Comparison of ENCODE assay signal across 30 cellular contexts in the genomic region with DNA sequence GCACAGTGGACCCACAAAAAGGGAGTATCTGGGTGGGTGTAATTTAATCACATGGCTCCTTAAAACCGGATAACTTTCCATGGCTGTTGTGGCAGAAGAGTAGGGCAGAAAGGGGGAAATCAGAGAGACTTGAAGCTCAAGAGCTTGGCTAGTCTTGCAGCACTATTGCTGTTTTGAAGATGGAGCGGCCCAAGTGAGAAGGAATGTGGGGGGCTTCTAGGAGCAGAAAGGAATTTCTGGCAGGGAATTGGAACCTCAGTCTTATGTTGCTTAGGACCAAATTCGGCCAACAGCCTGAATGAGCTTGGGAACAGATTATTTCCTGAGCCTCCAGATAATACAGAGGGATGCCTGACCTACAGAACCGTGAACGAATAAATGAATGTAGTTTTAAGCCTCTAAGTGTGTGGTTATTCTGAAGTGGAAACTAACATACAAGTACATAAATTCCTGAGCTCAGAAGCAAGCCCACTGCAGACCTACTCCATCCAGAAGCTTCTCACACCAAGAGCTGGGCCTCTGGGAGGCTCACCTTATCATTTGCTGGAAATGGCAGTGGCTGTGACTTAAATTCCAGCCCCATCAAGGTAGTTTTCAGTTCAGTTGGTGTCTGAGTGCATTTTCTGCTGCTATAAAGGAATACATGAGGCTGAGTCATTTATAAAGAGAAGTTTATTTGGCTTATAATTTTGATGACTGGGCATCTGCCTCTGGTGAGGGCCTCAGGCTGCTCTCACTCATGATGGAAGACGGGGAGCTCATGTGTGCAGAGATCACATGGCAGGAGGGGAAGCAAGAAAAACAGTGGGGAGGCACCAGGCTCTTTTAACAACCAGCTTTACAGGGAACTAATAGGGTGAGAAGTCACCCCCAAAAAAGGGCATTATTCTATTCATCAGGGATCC. TPM values are rescaled to one million over a fixed set of nuclear protein-coding genes. Genes with fewer than 3 reads are reported as not detected.
"Had no signal": no experiment of that assay in that cellular context is flagged by ENCODE, and none has a peak within 500 bp of the region (broad histone marks: within the 10 kb centered on the region; RNA-seq: fewer than 3 reads in every experiment).

No MANE protein-coding gene starts in this region.

- H3K4me3 ChIP-seq: coronary artery, heart left ventricle, left ventricle myocardium inferior, lower lobe of right lung, spleen, transverse colon had no signal

- H3K27ac Mint-ChIP-seq: memory B cell; stimulated activated memory B cell treated with anti-CD40 and anti-IgM and Interleukin-4, amounts not matched to agents 10 μg/mL and 1 μg/mL and 100 μg/mL, for 72 hours; stimulated activated naive CD8-positive, alpha-beta T cell treated with anti-CD3 and anti-CD28 coated beads, Interleukin-15, Interleukin-2, amounts not matched to agents 100 ng/mL and 50 ng/mL, for 24 hours had no signal

- FAIRE-seq: endometrium, frontal cortex had no signal

- ATAC-seq: heart left ventricle; lower lobe of right lung; sciatic nerve; stimulated activated memory B cell treated with anti-CD40 and anti-IgM and Interleukin-4, amounts not matched to agents 10 μg/mL and 1 μg/mL and 100 μg/mL, for 72 hours had no signal

- H3K4me1 ChIP-seq: heart left ventricle, left ventricle myocardium inferior, lower lobe of right lung, transverse colon had no signal

- DNase-seq: effector CD4-positive, alpha-beta T cell; heart left ventricle; hippocampal formation; islet precursor cell; left ventricle myocardium inferior; lower lobe of right lung; naive B cell; posterior cingulate gyrus; spleen; stimulated activated CD4-positive, alpha-beta T cell treated with anti-CD3 and anti-CD28 coated beads, Interleukin-15, amount 100 ng/mL, for 24 hours; stimulated activated CD4-positive, alpha-beta T cell treated with anti-CD3 and anti-CD28 coated beads, Interleukin-1b, Interleukin-23, amount 100 ng/mL, for 48 hours; stimulated activated CD4-positive, alpha-beta T cell treated with anti-CD3 and anti-CD28 coated beads, Interleukin-4, amount 100 ng/mL, for 24 hours; transverse colon had no signal

- H3K36me3 ChIP-seq: heart left ventricle, left ventricle myocardium inferior, lower lobe of right lung, spleen, transverse colon had no signal

- H3K27ac ChIP-seq: coronary artery, heart left ventricle, left ventricle myocardium inferior, lower lobe of right lung, spleen, transverse colon had no signal

- H3K4me3 Mint-ChIP-seq: memory B cell; naive B cell; stimulated activated memory B cell treated with anti-CD40 and anti-IgM and Interleukin-4, amounts not matched to agents 10 μg/mL and 1 μg/mL and 100 μg/mL, for 72 hours; stimulated activated naive CD8-positive, alpha-beta T cell treated with anti-CD3 and anti-CD28 coated beads, Interleukin-15, Interleukin-2, amounts not matched to agents 100 ng/mL and 50 ng/mL, for 24 hours had no signal

- H3K36me3 Mint-ChIP-seq: memory B cell; stimulated activated memory B cell treated with anti-CD40 and anti-IgM and Interleukin-4, amounts not matched to agents 10 μg/mL and 1 μg/mL and 100 μg/mL, for 72 hours had no signal

- H3K9me3 ChIP-seq: heart left ventricle, left ventricle myocardium inferior, lower lobe of right lung, spleen, transverse colon had no signal

- H3K9me3 Mint-ChIP-seq: stimulated activated naive CD8-positive, alpha-beta T cell treated with anti-CD3 and anti-CD28 coated beads, Interleukin-15, Interleukin-2, amounts not matched to agents 100 ng/mL and 50 ng/mL, for 24 hours had no signal

- H3K27me3 ChIP-seq: transverse colon had no signal

RNA-seq across cellular contexts. Expression of a gene that starts 15.3 kb away (rescaled TPM):
- total RNA-seq: chondrocyte, dermis microvascular lymphatic vessel endothelial cell, esophagus mucosa, fibroblast of lung, frontal cortex, glomerular endothelial cell, heart left ventricle, left ventricle myocardium inferior, lower lobe of right lung, osteocyte, sciatic nerve, skeletal muscle tissue, spleen, temporal lobe, ureter had no signal
- polyA plus RNA-seq: fibroblast of lung, heart left ventricle, neural cell, spleen had no signal

RNA-seq across cellular contexts. Expression of a gene that starts 37.3 kb away (rescaled TPM):
- total RNA-seq: left ventricle myocardium inferior, lower lobe of right lung, skeletal muscle tissue had no signal
- polyA plus RNA-seq: heart left ventricle, neural cell had no signal
